Comparison of ENCODE assay signal across 17 cellular contexts in genomic region chr15:99963976-99964375, GRCh38.
"Had no signal": no experiment of that assay in that cellular context is flagged by ENCODE, and none has a peak within 500 bp of the region (broad histone marks: within the 10 kb centered on the region; RNA-seq: fewer than 3 reads in every experiment).

No MANE protein-coding gene starts in this region.

- H3K4me1 ChIP-seq: right lobe of liver, stomach had no signal

- H3K4me3 ChIP-seq: right lobe of liver, SK-N-MC, skin epidermis, stomach had no signal

- H3K36me3 ChIP-seq: right lobe of liver, stomach had no signal

- H3K27me3 ChIP-seq: right lobe of liver had no signal

- ATAC-seq: activated CD4-positive, CD25-positive, alpha-beta regulatory T cell treated with anti-CD3 and anti-CD28 coated beads, Interleukin-2, amount 50 U/mL, for 24 hours; activated naive CD4-positive, alpha-beta T cell treated with anti-CD3 and anti-CD28 coated beads, Interleukin-2, amount 50 U/mL, for 72 hours; left ventricle myocardium superior; stimulated activated memory B cell treated with anti-CD40 and anti-IgM and Interleukin-4, amounts not matched to agents 10 μg/mL and 1 μg/mL and 100 μg/mL, for 72 hours had no signal

- H3K27ac ChIP-seq: right lobe of liver, SK-N-MC, stomach had no signal

- DNase-seq: activated CD4-positive, alpha-beta memory T cell treated with anti-CD3 and anti-CD28 coated beads, Interleukin-2, amount 10 ng/mL, durations not matched to agents 7 days and 5 days; activated CD4-positive, alpha-beta T cell treated with anti-CD3 and anti-CD28 coated beads, Interleukin-2, amount 10 ng/mL, durations not matched to agents 24 days and 14 days; cerebellar nuclear complex; cortex of kidney; erythroblast; foreskin melanocyte; left ventricle myocardium superior; nucleus accumbens; right lobe of liver; stimulated activated CD4-positive, alpha-beta T cell treated with anti-CD3 and anti-CD28 coated beads, Interleukin-2, amount 100 ng/mL, for 24 hours; stomach; trophoblast cell had no signal

- H3K9me3 ChIP-seq: right lobe of liver, stomach had no signal
